1 cellular context compared by ENCODE assay signal in the genomic region with DNA sequence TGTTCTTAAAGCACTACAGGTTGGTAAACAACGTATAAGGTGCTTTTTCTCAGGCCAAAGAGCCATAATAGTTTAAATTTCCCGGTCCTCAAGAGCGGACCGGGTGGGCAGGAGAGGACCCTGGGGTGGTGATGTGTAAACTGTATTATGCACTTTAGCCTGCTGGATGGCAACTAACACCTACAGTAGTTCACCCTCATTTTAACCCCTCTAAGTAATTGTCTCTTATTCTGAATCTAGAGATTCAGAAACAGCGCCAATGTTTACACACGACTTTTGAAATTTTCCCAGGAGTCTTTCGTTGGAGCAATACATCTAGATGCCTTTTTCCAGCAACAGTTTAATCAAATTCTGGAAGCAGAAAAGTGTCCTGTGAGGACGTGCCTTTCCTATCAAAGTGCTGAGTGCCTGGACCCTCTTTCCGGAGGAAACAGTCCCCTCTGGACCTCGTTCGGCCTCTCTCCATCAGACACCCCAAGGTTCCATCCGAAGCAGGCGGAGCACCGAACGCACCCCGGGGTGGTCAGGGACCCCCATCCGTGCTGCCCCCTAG.
TF ChIP-seq lines count a peak whose summit lies in the region.

No MANE protein-coding gene starts in this region.

TF ChIP-seq in GM23338, 12 proteins besides CTCF, POLR2A, EP300 and RAD21 (continued from another document):
- TF ChIP-seq, protein P1, sequence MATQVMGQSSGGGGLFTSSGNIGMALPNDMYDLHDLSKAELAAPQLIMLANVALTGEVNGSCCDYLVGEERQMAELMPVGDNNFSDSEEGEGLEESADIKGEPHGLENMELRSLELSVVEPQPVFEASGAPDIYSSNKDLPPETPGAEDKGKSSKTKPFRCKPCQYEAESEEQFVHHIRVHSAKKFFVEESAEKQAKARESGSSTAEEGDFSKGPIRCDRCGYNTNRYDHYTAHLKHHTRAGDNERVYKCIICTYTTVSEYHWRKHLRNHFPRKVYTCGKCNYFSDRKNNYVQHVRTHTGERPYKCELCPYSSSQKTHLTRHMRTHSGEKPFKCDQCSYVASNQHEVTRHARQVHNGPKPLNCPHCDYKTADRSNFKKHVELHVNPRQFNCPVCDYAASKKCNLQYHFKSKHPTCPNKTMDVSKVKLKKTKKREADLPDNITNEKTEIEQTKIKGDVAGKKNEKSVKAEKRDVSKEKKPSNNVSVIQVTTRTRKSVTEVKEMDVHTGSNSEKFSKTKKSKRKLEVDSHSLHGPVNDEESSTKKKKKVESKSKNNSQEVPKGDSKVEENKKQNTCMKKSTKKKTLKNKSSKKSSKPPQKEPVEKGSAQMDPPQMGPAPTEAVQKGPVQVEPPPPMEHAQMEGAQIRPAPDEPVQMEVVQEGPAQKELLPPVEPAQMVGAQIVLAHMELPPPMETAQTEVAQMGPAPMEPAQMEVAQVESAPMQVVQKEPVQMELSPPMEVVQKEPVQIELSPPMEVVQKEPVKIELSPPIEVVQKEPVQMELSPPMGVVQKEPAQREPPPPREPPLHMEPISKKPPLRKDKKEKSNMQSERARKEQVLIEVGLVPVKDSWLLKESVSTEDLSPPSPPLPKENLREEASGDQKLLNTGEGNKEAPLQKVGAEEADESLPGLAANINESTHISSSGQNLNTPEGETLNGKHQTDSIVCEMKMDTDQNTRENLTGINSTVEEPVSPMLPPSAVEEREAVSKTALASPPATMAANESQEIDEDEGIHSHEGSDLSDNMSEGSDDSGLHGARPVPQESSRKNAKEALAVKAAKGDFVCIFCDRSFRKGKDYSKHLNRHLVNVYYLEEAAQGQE (IDR thresholded peaks at IDR 0.05; ENCODE audit: unreplicated experiment): no peak
TF ChIP-seq in GM23338: peak in this region for 0.
